1 cellular context compared by ENCODE assay signal in genomic region chr10:6052247-6053221, GRCh38.
TF ChIP-seq lines count a peak whose summit lies in the region.

No MANE protein-coding gene starts in this region.

TF ChIP-seq in GM12878, 131 proteins besides CTCF, POLR2A, EP300 and RAD21 (continued from another document):
- no peak for TF ChIP-seq PRDM15 (CRISPR knock-in tag; IDR thresholded peaks at IDR 0.05)
- no peak for TF ChIP-seq SRF (IDR thresholded peaks at IDR 0.05; ENCODE audit: low read depth in 2 of 2, low read length in 2 of 2)
- peak; percentile 91 for TF ChIP-seq NFIC (IDR thresholded peaks at IDR 0.05; ENCODE audit: low read depth, low read length)
- TF ChIP-seq ATF3 (IDR thresholded peaks at IDR 0.05; ENCODE audit: borderline replicate concordance, extremely low read depth, low read depth, low read length) = no peak
- TF ChIP-seq FOXM1 (IDR thresholded peaks at IDR 0.05; ENCODE audit: low read depth, low read length) = peak; percentile 89
- TF ChIP-seq MLLT1 (IDR thresholded peaks at IDR 0.05) = peak; percentile 69
- TF ChIP-seq RB1 (IDR thresholded peaks at IDR 0.05; ENCODE audit: borderline replicate concordance) = no peak
- TF ChIP-seq WRNIP1 (IDR thresholded peaks at IDR 0.05; ENCODE audit: borderline replicate concordance, low read depth, low read length) = no peak
TF ChIP-seq in GM12878: peak in this region for 54.
